14 cellular contexts compared by ENCODE assay signal in the genomic region with DNA sequence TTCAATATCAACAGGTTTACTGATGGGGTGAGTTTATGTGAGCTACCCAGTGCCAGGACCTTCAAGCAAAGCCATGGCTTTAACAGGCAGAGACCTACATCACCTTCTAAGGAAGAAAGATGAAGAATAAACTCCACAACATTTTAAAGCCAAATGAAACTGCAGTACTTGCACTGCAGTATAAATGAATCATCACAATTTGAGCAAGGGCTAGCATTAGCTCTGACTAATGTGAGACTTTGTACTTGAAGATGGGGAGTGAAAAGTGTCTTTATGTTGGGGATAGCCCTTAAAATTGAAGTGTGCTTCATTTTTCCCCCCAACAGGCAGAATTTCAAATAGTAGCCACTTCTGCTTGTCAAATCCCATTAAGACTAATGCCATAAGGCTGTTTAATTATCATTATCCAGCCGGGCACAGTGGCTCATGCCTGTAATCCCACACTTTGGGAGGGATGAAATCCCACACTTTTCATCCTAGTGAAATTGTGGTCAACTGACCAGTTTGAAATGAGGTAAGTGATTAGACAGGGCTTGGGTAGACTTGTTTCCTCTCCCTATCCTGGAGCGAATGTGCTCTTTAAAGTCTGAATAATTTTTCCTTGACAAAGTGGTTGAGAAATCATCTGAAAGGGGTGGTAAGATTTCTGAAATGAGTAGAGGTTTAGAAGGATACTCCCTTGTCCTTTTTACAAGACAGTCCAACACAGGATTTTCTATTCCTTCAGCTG.
DNase-seq lines count a peak whose midpoint lies in the region; ATAC-seq and TF ChIP-seq lines count a peak whose summit lies in the region.
"Had no signal": no experiment of that assay in that cellular context is flagged by ENCODE, and none has a peak within 500 bp of the region (broad histone marks: within the 10 kb centered on the region; RNA-seq: fewer than 3 reads in every experiment).

No MANE protein-coding gene starts in this region.

- ATAC-seq in GM18873 (IDR thresholded peaks at IDR 0.05; ENCODE audit: low FRiP score, unreplicated experiment) (no peak), GM21737 (IDR thresholded peaks at IDR 0.05; ENCODE audit: unreplicated experiment) (no peak)
- ATAC-seq: gastroesophageal sphincter, pancreas had no signal

- no peak for TF ChIP-seq CTCF in cardiac fibroblast (IDR thresholded peaks at IDR 0.05; ENCODE audit: low read depth, low read length)

- H3K4me3 ChIP-seq in cardiac fibroblast (replicated peaks in 1 of 2; ENCODE audit: low read depth in 2 of 2, low read length in 2 of 2) = no peak overlapping the region
- H3K4me3 ChIP-seq: gastroesophageal sphincter, pancreas, suprapubic skin had no signal

- DNase-seq in EL = peak; percentile 3
- peak; percentile 43 to 76 for DNase-seq in NCI-H524 (lab: John Stamatoyannopoulos, UW)
- peak; percentile 20 to 46 for DNase-seq in cardiac fibroblast (ENCODE audit: low read depth in 2 of 2)
- DNase-seq in non-pigmented ciliary epithelial cell (ENCODE audit: low read depth) = peak; percentile 10
- DNase-seq in T-helper 1 cell = no peak
- no peak for DNase-seq in midbrain (lab: John Stamatoyannopoulos, UW)
- DNase-seq: effector CD8-positive, alpha-beta T cell; NCI-H187 treated with DMSO at 0.1 percent for 48 hours; pancreas; T-helper 9 cell had no signal

Comparison
In these comparisons a context has a peak if more than half of its experiments do, and no peak if none do; other contexts are left out.
1. DNase-seq: peak in EL (single experiment), NCI-H524 (2 of 2), cardiac fibroblast (2 of 2) and non-pigmented ciliary epithelial cell (single experiment); none in T-helper 1 cell (0 of 5) and midbrain (single experiment).